Comparison of ENCODE assay signal across 8 cellular contexts in the genomic region with DNA sequence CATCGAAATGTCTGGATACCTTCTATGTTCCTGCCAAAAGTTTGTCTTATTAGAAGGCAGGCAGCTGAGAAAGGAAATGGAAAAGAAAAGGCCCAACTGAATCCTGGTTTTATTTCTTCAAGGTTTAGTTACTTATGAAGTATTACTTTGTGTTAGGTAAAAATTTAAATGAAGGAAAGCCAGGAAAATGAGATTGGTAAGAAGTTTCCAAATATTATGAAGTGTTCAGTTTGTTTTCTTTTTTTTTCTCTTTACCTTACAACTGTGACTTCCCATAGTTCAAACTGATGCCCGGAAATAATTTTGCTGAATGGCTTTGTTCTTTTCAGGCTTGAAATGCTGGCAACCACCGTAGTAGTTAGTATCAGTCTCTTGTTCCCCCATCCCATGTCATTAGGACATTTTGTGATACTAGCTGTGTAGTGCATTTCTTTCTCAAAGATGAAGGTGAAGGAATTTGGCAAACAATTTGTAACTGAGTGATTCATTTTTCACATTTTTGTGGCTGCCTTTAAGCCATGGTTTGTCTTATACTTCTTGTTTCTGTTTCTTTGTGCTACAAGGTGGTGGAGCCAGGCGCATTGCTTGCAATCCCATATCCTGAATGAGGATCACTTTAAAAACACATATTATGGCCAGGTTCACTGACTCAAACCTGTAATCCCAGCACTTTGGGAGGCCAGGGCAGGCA. TPM values are rescaled to one million over a fixed set of nuclear protein-coding genes. Genes with fewer than 3 reads are reported as not detected.
DNase-seq lines count a peak whose midpoint lies in the region; ATAC-seq and TF ChIP-seq lines count a peak whose summit lies in the region.

No MANE protein-coding gene starts in this region.

- peaks cover 4% of the 10 kb centered on the region for H3K27me3 Mint-ChIP-seq in CD4-positive, CD25-positive, alpha-beta regulatory T cell

- H3K4me3 ChIP-seq in CD4-positive, CD25-positive, alpha-beta regulatory T cell (ENCODE audit: low read depth, low read length), result no peak overlapping the region
- no peak overlapping the region for H3K4me3 ChIP-seq in mammary epithelial cell (replicated peaks in 1 of 3; ENCODE audit: insufficient read depth in 1 of 3, low read depth in 2 of 3, low read length in 3 of 3)
- no peak overlapping the region for H3K4me3 ChIP-seq in psoas muscle

- in situ Hi-C loops in mammary epithelial cell (cut with MboI; ENCODE audit: low sequenced_read_pairs in 2 of 2), result no loop called here

- CTCF ChIA-PET in mammary epithelial cell (lab: Charles Lee; ENCODE audit: low non-redundant PET), result no interaction called here

- peaks cover 33% of the 10 kb centered on the region for H3K79me2 ChIP-seq in mammary epithelial cell (ENCODE audit: insufficient read depth, low read length)

- peaks cover 9% of the 10 kb centered on the region for H3K4me1 ChIP-seq in CD4-positive, CD25-positive, alpha-beta regulatory T cell (ENCODE audit: control insufficient read depth, insufficient read depth, low read length, poor library complexity, severe bottlenecking)
- H3K4me1 ChIP-seq in mammary epithelial cell (ENCODE audit: insufficient read depth, low read length) (peaks cover 17% of the 10 kb centered on the region), psoas muscle (peaks cover 29% of the 10 kb centered on the region)

- H3K4me3 Mint-ChIP-seq in CD4-positive, CD25-positive, alpha-beta regulatory T cell, result no peak overlapping the region
- peak overlapping the region; percentile 31 for H3K4me3 Mint-ChIP-seq in stimulated activated effector memory CD8-positive, alpha-beta T cell treated with anti-CD3 and anti-CD28 coated beads, Interleukin-12 subunit alpha, Interleukin-12 subunit beta, amount 100 ng/mL, for 72 hours

- no peak overlapping the region for H3K27ac ChIP-seq in CD4-positive, CD25-positive, alpha-beta regulatory T cell (ENCODE audit: insufficient read depth, low read length, poor library complexity, severe bottlenecking)
- peak overlapping the region; percentile 54 for H3K27ac ChIP-seq in mammary epithelial cell (ENCODE audit: insufficient read depth, low read depth, low read length)
- H3K27ac ChIP-seq in psoas muscle, result no peak overlapping the region

- dilution Hi-C loops in mammary epithelial cell (cut with HindIII; ENCODE audit: low sequenced_read_pairs), result no loop called here

- no peak for DNase-seq in CD4-positive, CD25-positive, alpha-beta regulatory T cell
- DNase-seq in GM20000 (ENCODE audit: low spot score), result peak; percentile 38
- DNase-seq in mammary epithelial cell, result peak; percentile 66
- DNase-seq in stimulated activated effector memory CD8-positive, alpha-beta T cell treated with anti-CD3 and anti-CD28 coated beads, Interleukin-12 subunit alpha, Interleukin-12 subunit beta, amount 100 ng/mL, for 72 hours (ENCODE audit: low spot score in 2 of 2), result no peak
- no peak for DNase-seq in activated gamma-delta T cell (lab: John Stamatoyannopoulos, UW)
- no peak for DNase-seq in psoas muscle
- no peak for DNase-seq in GM19240 (ENCODE audit: insufficient read length, low spot score)

- H3K4me1 Mint-ChIP-seq in CD4-positive, CD25-positive, alpha-beta regulatory T cell, result peaks cover 6 to 29% (median 27%) of the 10 kb centered on the region in 4 donors
- peaks cover 68% of the 10 kb centered on the region for H3K4me1 Mint-ChIP-seq in stimulated activated effector memory CD8-positive, alpha-beta T cell treated with anti-CD3 and anti-CD28 coated beads, Interleukin-12 subunit alpha, Interleukin-12 subunit beta, amount 100 ng/mL, for 72 hours

- H2AFZ ChIP-seq in mammary epithelial cell (ENCODE audit: low read depth, low read length), result peak overlapping the region; percentile 50

- no peak for ATAC-seq in CD4-positive, CD25-positive, alpha-beta regulatory T cell (ENCODE audit: low read depth in 2 of 2)
- ATAC-seq in HG03521 (IDR thresholded peaks at IDR 0.05; ENCODE audit: unreplicated experiment) (peak; percentile 80), psoas muscle (no peak)
- ATAC-seq in stimulated activated effector memory CD8-positive, alpha-beta T cell treated with anti-CD3 and anti-CD28 coated beads, Interleukin-12 subunit alpha, Interleukin-12 subunit beta, amount 100 ng/mL, for 72 hours, result peak; percentile 66

- H3K9me3 Mint-ChIP-seq in CD4-positive, CD25-positive, alpha-beta regulatory T cell, result no peaks in the 10 kb centered on the region
- no peaks in the 10 kb centered on the region for H3K9me3 Mint-ChIP-seq in stimulated activated effector memory CD8-positive, alpha-beta T cell treated with anti-CD3 and anti-CD28 coated beads, Interleukin-12 subunit alpha, Interleukin-12 subunit beta, amount 100 ng/mL, for 72 hours

- H3K4me2 ChIP-seq in mammary epithelial cell (ENCODE audit: insufficient read depth, low read depth, low read length), result peak overlapping the region; percentile 57

- H3K36me3 ChIP-seq in CD4-positive, CD25-positive, alpha-beta regulatory T cell (ENCODE audit: control insufficient read depth, insufficient read depth, low read length), result peaks cover 5% of the 10 kb centered on the region
- H3K36me3 ChIP-seq in mammary epithelial cell (ENCODE audit: insufficient read depth, low read length), result peaks cover 4% of the 10 kb centered on the region
- H3K36me3 ChIP-seq in psoas muscle (ENCODE audit: insufficient read depth in 1 of 2, low read depth in 1 of 2), result peaks cover 4 to 7% of the 10 kb centered on the region in 2 donors

- no peaks in the 10 kb centered on the region for H4K20me1 ChIP-seq in mammary epithelial cell (ENCODE audit: insufficient read depth, low read length)

- TF ChIP-seq CTCF in GM20000 (IDR thresholded peaks at IDR 0.05; ENCODE audit: extremely low read depth, missing control alignments), result no peak
- TF ChIP-seq CTCF in mammary epithelial cell (conservative IDR thresholded peaks at IDR 0.05 in 1 of 2, IDR thresholded peaks at IDR 0.05 in 1 of 2; ENCODE audit: extremely low read depth in 1 of 2, insufficient read depth in 1 of 2, low read depth in 1 of 2, low read length in 2 of 2), result no peak
- no peak for TF ChIP-seq CTCF in psoas muscle (IDR thresholded peaks at IDR 0.05)

- H3K9me3 ChIP-seq in CD4-positive, CD25-positive, alpha-beta regulatory T cell (ENCODE audit: control insufficient read depth in 2 of 2, low read length in 2 of 2), result no peaks in the 10 kb centered on the region
- no peaks in the 10 kb centered on the region for H3K9me3 ChIP-seq in mammary epithelial cell (replicated peaks; ENCODE audit: insufficient read depth, low read length)
- H3K9me3 ChIP-seq in psoas muscle, result no peaks in the 10 kb centered on the region

- peak overlapping the region in 2 of 3 donors; percentile 17 to 65 for H3K27ac Mint-ChIP-seq in CD4-positive, CD25-positive, alpha-beta regulatory T cell
- H3K27ac Mint-ChIP-seq in stimulated activated effector memory CD8-positive, alpha-beta T cell treated with anti-CD3 and anti-CD28 coated beads, Interleukin-12 subunit alpha, Interleukin-12 subunit beta, amount 100 ng/mL, for 72 hours, result peak overlapping the region; percentile 56

- no peak overlapping the region for H3K9ac ChIP-seq in mammary epithelial cell (ENCODE audit: insufficient read depth, low read length)

- BruUV-seq in mammary epithelial cell (replicated peaks; lab: Mats Ljungman, UMichigan), result no TSS peak

- H3K27me3 ChIP-seq in CD4-positive, CD25-positive, alpha-beta regulatory T cell (ENCODE audit: control insufficient read depth, insufficient read depth, low read length), result no peaks in the 10 kb centered on the region
- H3K27me3 ChIP-seq in mammary epithelial cell (ENCODE audit: insufficient read depth, low read length) (no peaks in the 10 kb centered on the region), psoas muscle (ENCODE audit: insufficient read depth in 3 of 3, low read length in 2 of 3) (no peaks in the 10 kb centered on the region)

- 6% methylated on average over 4 of the region's 4 CpGs for WGBS in mammary epithelial cell (ENCODE audit: low coverage, missing lambda C conversion rate)
- 44 to 72% (median 61%) methylated on average over 4 of the region's 4 CpGs for WGBS in psoas muscle, 3 donors

- intact Hi-C loops in mammary epithelial cell (cut with micrococcal nuclease) (loop anchor here (2.0 to 5.0 kb wide), 2 partner anchors 39 to 76 kb away; a partner anchor contains a TSS), psoas muscle (cut with DNase I) (no loop called here)

- H3K36me3 Mint-ChIP-seq in CD4-positive, CD25-positive, alpha-beta regulatory T cell, result peaks cover 21% of the 10 kb centered on the region
- peaks cover 19% of the 10 kb centered on the region for H3K36me3 Mint-ChIP-seq in stimulated activated effector memory CD8-positive, alpha-beta T cell treated with anti-CD3 and anti-CD28 coated beads, Interleukin-12 subunit alpha, Interleukin-12 subunit beta, amount 100 ng/mL, for 72 hours

RNA-seq across cellular contexts. Expression of a gene that starts 40.5 kb away (rescaled TPM):
- total RNA-seq in CD4-positive, CD25-positive, alpha-beta regulatory T cell, result 11.3 TPM
- 1 to 10 TPM; 6.0 to 9.8 (median 7.7) TPM for polyA plus RNA-seq in CD4-positive, CD25-positive, alpha-beta regulatory T cell
- 10 to 100 TPM; 30.0 to 39.3 TPM for total RNA-seq in mammary epithelial cell
- polyA plus RNA-seq in mammary epithelial cell, result 17.2 TPM
- 58.2 TPM for polyA minus RNA-seq in mammary epithelial cell
- 10 to 100 TPM; 16.3 to 86.6 (median 35.8) TPM for total RNA-seq in psoas muscle
- polyA plus RNA-seq in psoas muscle, result 10 to 100 TPM in 1 of 3 donors, 1 to 10 TPM in 2; 6.3 to 24.0 (median 8.6) TPM

Comparison
In these comparisons a context has a peak if more than half of its experiments do, and no peak if none do; other contexts are left out.
1. ATAC-seq: peak in HG03521 (single experiment) and stimulated activated effector memory CD8-positive, alpha-beta T cell treated with anti-CD3 and anti-CD28 coated beads, Interleukin-12 subunit alpha, Interleukin-12 subunit beta, amount 100 ng/mL, for 72 hours (single experiment); none in CD4-positive, CD25-positive, alpha-beta regulatory T cell (0 of 2) and psoas muscle (0 of 4).
2. DNase-seq: peak in GM20000 (single experiment) and mammary epithelial cell (single experiment); none in CD4-positive, CD25-positive, alpha-beta regulatory T cell (0 of 3), stimulated activated effector memory CD8-positive, alpha-beta T cell treated with anti-CD3 and anti-CD28 coated beads, Interleukin-12 subunit alpha, Interleukin-12 subunit beta, amount 100 ng/mL, for 72 hours (0 of 2), activated gamma-delta T cell (single experiment), psoas muscle (0 of 2) and GM19240 (single experiment).